In genomic region chr16:69182730-69183416, GRCh38 we compare ENCODE assay signal across 10 cellular contexts. TPM values are rescaled to one million over a fixed set of nuclear protein-coding genes. Genes with fewer than 3 reads are reported as not detected.
DNase-seq lines count a peak whose midpoint lies in the region; ATAC-seq and TF ChIP-seq lines count a peak whose summit lies in the region.
"Had no signal": no experiment of that assay in that cellular context is flagged by ENCODE, and none has a peak within 500 bp of the region (broad histone marks: within the 10 kb centered on the region; RNA-seq: fewer than 3 reads in every experiment).

No MANE protein-coding gene starts in this region.

- H2BK5ac ChIP-seq in IMR-90 (ENCODE audit: low read depth, low read length, poor library complexity, severe bottlenecking) = no peak overlapping the region

- POLR2A ChIA-PET in A673 (lab: Charles Lee; ENCODE audit: low non-redundant PET) (no interaction called here), IMR-90 (lab: Charles Lee; ENCODE audit: unreplicated experiment) (no interaction called here), PC-3 (lab: Charles Lee; ENCODE audit: unreplicated experiment) (no interaction called here)

- H3K4me2 ChIP-seq in IMR-90 (ENCODE audit: low read depth, low read length) (no peak overlapping the region), PC-3 (ENCODE audit: low read length) (peak overlapping the region; percentile 34; the same call in 1 of the 2 replicates)

- peak overlapping the region; percentile 85 for H3K27ac Mint-ChIP-seq in glutamatergic neuron (ENCODE audit: unreplicated experiment)
- H3K27ac Mint-ChIP-seq in osteocyte (ENCODE audit: unreplicated experiment) = no peak overlapping the region

- H2BK15ac ChIP-seq in IMR-90 (ENCODE audit: low read depth, low read length) = peak overlapping the region; percentile 42; the same call in 1 of the 3 replicates

- ATAC-seq in IMR-90 (ENCODE audit: low read depth) (no peak), PC-3 (peak; percentile 20; the same call in 1 of the 2 replicates), HG03520 (IDR thresholded peaks at IDR 0.05; ENCODE audit: unreplicated experiment) (no peak)
- ATAC-seq: Right ventricle myocardium inferior had no signal

- H3K27me3 Mint-ChIP-seq in glutamatergic neuron (ENCODE audit: unreplicated experiment) (peaks cover 9% of the 10 kb centered on the region), osteocyte (ENCODE audit: unreplicated experiment) (no peaks in the 10 kb centered on the region)

- 85% methylated on average over 4 of the region's 10 CpGs; no CpG with 5 or more reads in 1 of the 2 experiments for WGBS in IMR-90 (ENCODE audit: extremely low coverage in 2 of 2, insufficient read length in 1 of 2), 2 experiments

- DNase-seq in A673 (ENCODE audit: low spot score) (no peak), IMR-90 (no peak), PC-3 (peak; percentile 29), glutamatergic neuron (peak; percentile 78), cerebellar cortex (ENCODE audit: low spot score) (no peak), osteocyte (ENCODE audit: extremely low spot score, unreplicated experiment) (no peak)
- no peak for DNase-seq in activated effector memory CD4-positive, alpha-beta T cell treated with Interleukin-2 at 50 U/mL for 16 hours
- DNase-seq: dermis blood vessel endothelial cell had no signal

- H2AK9ac ChIP-seq in IMR-90 (replicated peaks; ENCODE audit: low read depth, low read length, poor library complexity) = peak overlapping the region; percentile 33

- H3K9me3 Mint-ChIP-seq in glutamatergic neuron (ENCODE audit: unreplicated experiment) (peaks cover 11% of the 10 kb centered on the region), osteocyte (ENCODE audit: unreplicated experiment) (no peaks in the 10 kb centered on the region)

- H3K4ac ChIP-seq in IMR-90 (ENCODE audit: low read depth, low read length) = peak overlapping the region; percentile 30; the same call in 1 of the 2 replicates

- H3K9me2 ChIP-seq in PC-3 (replicated peaks; ENCODE audit: low read length) = no peaks in the 10 kb centered on the region

- H4K91ac ChIP-seq in IMR-90 (ENCODE audit: insufficient read depth, low read depth, low read length) = no peak overlapping the region

- H3K4me1 Mint-ChIP-seq in glutamatergic neuron (ENCODE audit: low read depth, unreplicated experiment) = peaks cover 30% of the 10 kb centered on the region
- H3K4me1 Mint-ChIP-seq in osteocyte (ENCODE audit: unreplicated experiment) = peaks cover 30% of the 10 kb centered on the region

- no peaks in the 10 kb centered on the region for H3K9me3 ChIP-seq in A673 (ENCODE audit: low read depth, low read length, poor library complexity, severe bottlenecking)
- H3K9me3 ChIP-seq in IMR-90 (ENCODE audit: control insufficient read depth, insufficient read depth, low read length) = no peaks in the 10 kb centered on the region
- no peaks in the 10 kb centered on the region for H3K9me3 ChIP-seq in PC-3 (ENCODE audit: low read length)

- no peak overlapping the region for H3K56ac ChIP-seq in IMR-90 (ENCODE audit: extremely low read depth, insufficient read depth, low read length)

- intact Hi-C loops in A673 (cut with micrococcal nuclease; ENCODE audit: unreplicated experiment) = no loop called here
- intact Hi-C loops in IMR-90 (cut with micrococcal nuclease) = no loop called here
- intact Hi-C loops in PC-3 (cut with micrococcal nuclease) = no loop called here

- H3K4me3 Mint-ChIP-seq in glutamatergic neuron (ENCODE audit: unreplicated experiment) = peak overlapping the region; percentile 75
- H3K4me3 Mint-ChIP-seq in osteocyte (ENCODE audit: unreplicated experiment) = no peak overlapping the region

- peaks cover 9% of the 10 kb centered on the region for H3K9me1 ChIP-seq in IMR-90 (ENCODE audit: insufficient read depth, low read length)

- peaks cover 0 to 16% of the 10 kb centered on the region in 2 experiments; a peak in 3 of 4 replicates for H3K79me1 ChIP-seq in IMR-90 (ENCODE audit: low read depth in 1 of 2, low read length in 2 of 2)

- peak overlapping the region; percentile 25; the same call in 1 of the 2 replicates for H2AK5ac ChIP-seq in IMR-90 (ENCODE audit: low read depth, low read length)

- H2BK20ac ChIP-seq in IMR-90 (ENCODE audit: low read depth, low read length) = peak overlapping the region; percentile 22; the same call in 1 of the 2 replicates

- H3K4me3 ChIP-seq in A673 (ENCODE audit: low read depth, low read length, poor library complexity, severe bottlenecking) = no peak overlapping the region
- no peak overlapping the region for H3K4me3 ChIP-seq in IMR-90 (ENCODE audit: insufficient read depth, low read depth, low read length)
- no peak overlapping the region for H3K4me3 ChIP-seq in PC-3 (ENCODE audit: low read length)

- CTCF ChIA-PET in A673 (lab: Charles Lee) = no interaction called here
- CTCF ChIA-PET in IMR-90 (lab: Yijun Ruan, JAX) = interaction anchor here (0.6 kb wide), 2 partner anchors 30 to 142 kb away, joined by 3 to 5 read pairs; no protein-coding TSS in a partner anchor
- CTCF ChIA-PET in PC-3 (lab: Charles Lee) = no interaction called here

- 0 out of 2 replicates have a peak, but pooled peaks cover under 1% of the 10 kb centered on the region for H4K20me1 ChIP-seq in IMR-90 (ENCODE audit: insufficient read depth, low read length)
- H4K20me1 ChIP-seq in PC-3 (ENCODE audit: low read length) = no peaks in the 10 kb centered on the region

- H3F3A ChIP-seq in PC-3 (ENCODE audit: low read length, unreplicated experiment) = peaks cover 5% of the 10 kb centered on the region

- no peak for TF ChIP-seq CTCF in A673 (conservative IDR thresholded peaks at IDR 0.05; ENCODE audit: low read depth, low read length)
- TF ChIP-seq CTCF in IMR-90 (conservative IDR thresholded peaks at IDR 0.05; ENCODE audit: low read depth, low read length) = 0 out of 2 replicates have a peak, but pooled peaks have one; percentile 11
- TF ChIP-seq CTCF in PC-3 (conservative IDR thresholded peaks at IDR 0.05; ENCODE audit: low read depth, low read length) = no peak
- TF ChIP-seq CTCF in glutamatergic neuron (IDR thresholded peaks at IDR 0.05; ENCODE audit: partially characterized antibody, unreplicated experiment) = no peak
- TF ChIP-seq CTCF in osteocyte (IDR thresholded peaks at IDR 0.05) = no peak

- dilution Hi-C loops in IMR-90 (cut with HindIII; ENCODE audit: low sequenced_read_pairs, unreplicated experiment) = no loop called here

- H4K5ac ChIP-seq in IMR-90 (ENCODE audit: low read depth, low read length) = no peak overlapping the region

- no peak overlapping the region for H3K9ac ChIP-seq in IMR-90 (ENCODE audit: low read depth, low read length)
- no peak overlapping the region for H3K9ac ChIP-seq in PC-3 (ENCODE audit: low read length)

- peak overlapping the region in 1 of 2 experiments; percentile 7; a peak in 1 of 4 replicates for H4K8ac ChIP-seq in IMR-90 (ENCODE audit: low read depth in 2 of 2, low read length in 2 of 2)

- H3K18ac ChIP-seq in IMR-90 (ENCODE audit: low read depth, low read length) = no peak overlapping the region

- H3K4me1 ChIP-seq in A673 (ENCODE audit: insufficient read depth, low read length, poor library complexity, severe bottlenecking) (peaks cover 35% of the 10 kb centered on the region), IMR-90 (ENCODE audit: control insufficient read depth, insufficient read depth, low read length) (peaks cover 12% of the 10 kb centered on the region), PC-3 (ENCODE audit: insufficient read depth, low read length) (peaks cover 39% of the 10 kb centered on the region)

- no peak for TF ChIP-seq POLR2A in IMR-90 (IDR thresholded peaks at IDR 0.05; ENCODE audit: low read depth, low read length)

- no peak overlapping the region for H3K23ac ChIP-seq in IMR-90 (ENCODE audit: low read depth, low read length)

- H3K36me3 Mint-ChIP-seq in glutamatergic neuron (ENCODE audit: unreplicated experiment) = no peaks in the 10 kb centered on the region
- H3K36me3 Mint-ChIP-seq in osteocyte (ENCODE audit: unreplicated experiment) = no peaks in the 10 kb centered on the region

- H2BK120ac ChIP-seq in IMR-90 (ENCODE audit: low read depth, low read length) = peak overlapping the region; percentile 33

- BruUV-seq in A673 (replicated peaks; lab: Mats Ljungman, UMichigan) (no TSS peak), IMR-90 (replicated peaks; lab: Mats Ljungman, UMichigan) (no TSS peak), PC-3 (replicated peaks; lab: Mats Ljungman, UMichigan) (no TSS peak)

- peak overlapping the region; percentile 64 for H3K27ac ChIP-seq in A673 (ENCODE audit: low read depth, low read length, poor library complexity, severe bottlenecking)
- H3K27ac ChIP-seq in IMR-90 (ENCODE audit: insufficient read depth, low read length) = no peak overlapping the region
- H3K27ac ChIP-seq in PC-3 (ENCODE audit: low read length) = 0 out of 2 replicates have a peak overlapping the region, but pooled peaks have one; percentile 67

- no peak overlapping the region for H2AFZ ChIP-seq in IMR-90 (replicated peaks; ENCODE audit: low read length, poor library complexity)
- H2AFZ ChIP-seq in PC-3 (ENCODE audit: low read length) = no peak overlapping the region

- 0 out of 2 replicates have a peak, but pooled peaks have one; percentile 7 for TF ChIP-seq RAD21 in IMR-90 (IDR thresholded peaks at IDR 0.05; ENCODE audit: low read length)

- H3K14ac ChIP-seq in IMR-90 (replicated peaks; ENCODE audit: low read depth, low read length) = no peak overlapping the region

- H3K79me2 ChIP-seq in PC-3 (ENCODE audit: low read length) = peaks cover 6% of the 10 kb centered on the region

- in situ Hi-C loops in IMR-90 (cut with MboI; ENCODE audit: low sequenced_read_pairs) = no loop called here

- no peaks in the 10 kb centered on the region for H3K36me3 ChIP-seq in A673 (ENCODE audit: insufficient read depth, low read length, poor library complexity, severe bottlenecking)
- H3K36me3 ChIP-seq in IMR-90 (ENCODE audit: control insufficient read depth, insufficient read depth, low read length) = peaks cover 1% of the 10 kb centered on the region; the same call in 1 of the 2 replicates
- no peaks in the 10 kb centered on the region for H3K36me3 ChIP-seq in PC-3 (ENCODE audit: low read depth, low read length)

- H3K27me3 ChIP-seq in A673 (replicated peaks; ENCODE audit: insufficient read depth, low read depth, low read length, poor library complexity) = no peaks in the 10 kb centered on the region
- no peaks in the 10 kb centered on the region for H3K27me3 ChIP-seq in IMR-90 (ENCODE audit: control insufficient read depth, insufficient read depth, low read length)
- H3K27me3 ChIP-seq in PC-3 (ENCODE audit: low read length) = no peaks in the 10 kb centered on the region

RNA-seq across cellular contexts. Expression of gene SNTB2, which starts 4.1 kb away (rescaled TPM):
- total RNA-seq in A673 (2021) (49.3 and 49.4 TPM in 2 replicates), IMR-90 (2012; rRNA removed) (47.5 and 58.0 TPM in 2 replicates), PC-3 (2014; rRNA removed) (40.4 and 62.6 TPM in 2 replicates), glutamatergic neuron (ENCODE audit: unreplicated experiment) (26.8 TPM), osteocyte (39.6 and 45.6 TPM in 2 replicates)
- polyA plus RNA-seq in IMR-90 (2012; rRNA removed) = 23.5 and 24.8 TPM in 2 replicates
- polyA plus RNA-seq in IMR-90 (2012; cell fraction: cytosol; rRNA removed) = 7.3 and 30.5 TPM in 2 replicates
- polyA plus RNA-seq in IMR-90 (2012; cell fraction: nucleus; rRNA removed; ENCODE audit: low replicate concordance) = 43.5 and 44.6 TPM in 2 replicates

RNA-seq across cellular contexts. Expression of gene UTP4, which starts 50.4 kb away (rescaled TPM):
- total RNA-seq in A673 (2021) (119 and 146 TPM in 2 replicates), IMR-90 (2012; rRNA removed) (30.0 and 32.1 TPM in 2 replicates), PC-3 (2014; rRNA removed) (26.4 and 26.9 TPM in 2 replicates), glutamatergic neuron (ENCODE audit: unreplicated experiment) (70.7 TPM), osteocyte (41.6 and 41.8 TPM in 2 replicates)
- polyA plus RNA-seq in IMR-90 (2012; rRNA removed) = 60.3 and 61.8 TPM in 2 replicates
- polyA plus RNA-seq in IMR-90 (2012; cell fraction: cytosol; rRNA removed) = 24.3 and 27.2 TPM in 2 replicates
- 43.2 and 50.8 TPM in 2 replicates for polyA plus RNA-seq in IMR-90 (2012; cell fraction: nucleus; rRNA removed; ENCODE audit: low replicate concordance)

RNA-seq across cellular contexts. Expression of gene CHTF8, which starts 50.5 kb away (rescaled TPM):
- total RNA-seq in A673 (2021) (113 and 121 TPM in 2 replicates), IMR-90 (2012; rRNA removed) (40.8 and 47.1 TPM in 2 replicates), PC-3 (2014; rRNA removed) (45.9 and 54.7 TPM in 2 replicates), glutamatergic neuron (ENCODE audit: unreplicated experiment) (116 TPM), osteocyte (88.0 and 91.7 TPM in 2 replicates)
- polyA plus RNA-seq in IMR-90 (2012; rRNA removed) = 95.6 and 122 TPM in 2 replicates
- polyA plus RNA-seq in IMR-90 (2012; cell fraction: cytosol; rRNA removed) = 40.0 and 73.4 TPM in 2 replicates
- 40.8 and 52.9 TPM in 2 replicates for polyA plus RNA-seq in IMR-90 (2012; cell fraction: nucleus; rRNA removed; ENCODE audit: low replicate concordance)

Comparison
In these comparisons a context has a peak if more than half of its experiments do, and no peak if none do; other contexts are left out.
1. DNase-seq: peak in PC-3 (single experiment) and glutamatergic neuron (single experiment); none in A673 (single experiment), IMR-90 (single experiment), cerebellar cortex (single experiment), activated effector memory CD4-positive, alpha-beta T cell treated with Interleukin-2 at 50 U/mL for 16 hours (single experiment) and osteocyte (single experiment).